Comparison of ENCODE assay signal across 12 cellular contexts in genomic region chr4:40516651-40517050, GRCh38.
DNase-seq lines count a peak whose midpoint lies in the region; ATAC-seq, FAIRE-seq and TF ChIP-seq lines count a peak whose summit lies in the region.
"Had no signal": no experiment of that assay in that cellular context is flagged by ENCODE, and none has a peak within 500 bp of the region (broad histone marks: within the 10 kb centered on the region; RNA-seq: fewer than 3 reads in every experiment).

No MANE protein-coding gene starts in this region.

- intact Hi-C loops in adrenal gland (cut with DNase I) (no loop called here), prostate gland (cut with DNase I) (no loop called here)

- no peak for FAIRE-seq in D721Med (lab: Jason Lieb, UNC)

- H3K9me3 ChIP-seq in adrenal gland (replicated peaks in 1 of 3) (no peaks in the 10 kb centered on the region), prostate gland (no peaks in the 10 kb centered on the region)
- H3K9me3 ChIP-seq: thoracic aorta had no signal

- peak; percentile 30 for ATAC-seq in GM19035 (IDR thresholded peaks at IDR 0.05; ENCODE audit: unreplicated experiment)
- peak; percentile 36 for ATAC-seq in HG02763 (IDR thresholded peaks at IDR 0.05; ENCODE audit: unreplicated experiment)
- ATAC-seq in HG02884 (IDR thresholded peaks at IDR 0.05; ENCODE audit: unreplicated experiment): no peak

- no peaks in the 10 kb centered on the region for H3K27me3 ChIP-seq in adrenal gland
- no peaks in the 10 kb centered on the region for H3K27me3 ChIP-seq in prostate gland (replicated peaks; ENCODE audit: insufficient read depth)

- H3K4me1 ChIP-seq in adrenal gland (replicated peaks in 1 of 2): peaks cover 45 to 49% of the 10 kb centered on the region in 2 donors
- no peaks in the 10 kb centered on the region for H3K4me1 ChIP-seq in prostate gland (replicated peaks)

- DNase-seq in adrenal gland: no peak
- DNase-seq in prostate gland (ENCODE audit: low spot score): no peak
- no peak for DNase-seq in ACHN
- DNase-seq in stimulated activated CD4-positive, alpha-beta T cell treated with anti-CD3 and anti-CD28 coated beads, Interleukin-12 subunit alpha, Interleukin-12 subunit beta, amount 100 ng/mL, for 4 hours: no peak
- no peak for DNase-seq in D721Med (ENCODE audit: insufficient read length, low spot score)
- DNase-seq: activated T-cell treated with anti-CD3 and anti-CD28 coated beads, Interleukin-2, amount 50 U/mL, for 24 hours; GM23248; NCI-H2081 had no signal

- in situ Hi-C loops in ACHN (cut with HindIII; ENCODE audit: low pct_ligation_motif_present, low pct_unique_long_range_greater_than_20kb, low sequenced_read_pairs): no loop called here

- H3K4me3 ChIP-seq in adrenal gland (no peak overlapping the region), prostate gland (no peak overlapping the region)
- H3K4me3 ChIP-seq: GM23248, thoracic aorta had no signal

- peak overlapping the region in 4 of 5 donors; percentile 47 to 83 (median 70) for H3K27ac ChIP-seq in adrenal gland
- H3K27ac ChIP-seq in prostate gland: peak overlapping the region; percentile 10 to 76
- H3K27ac ChIP-seq: GM23248, thoracic aorta had no signal

- no peak for TF ChIP-seq POLR2A in adrenal gland (IDR thresholded peaks at IDR 0.05)
- no peak for TF ChIP-seq POLR2A in prostate gland (IDR thresholded peaks at IDR 0.05)

- 66 to 83% (median 73%) methylated on average over 4 of the region's 4 CpGs for WGBS in adrenal gland, 4 donors
- 88% methylated on average over 4 of the region's 4 CpGs for WGBS in prostate gland

- TF ChIP-seq CTCF in adrenal gland (IDR thresholded peaks at IDR 0.05) (no peak), prostate gland (IDR thresholded peaks at IDR 0.05) (no peak), D721Med (IDR thresholded peaks at IDR 0.05; ENCODE audit: insufficient read depth, missing control alignments) (no peak)

- H3K36me3 ChIP-seq in adrenal gland (replicated peaks in 1 of 2) (no peaks in the 10 kb centered on the region), prostate gland (no peaks in the 10 kb centered on the region)
- H3K36me3 ChIP-seq: thoracic aorta had no signal
